ENCODE assay signal across 7 cellular contexts in the genomic region with DNA sequence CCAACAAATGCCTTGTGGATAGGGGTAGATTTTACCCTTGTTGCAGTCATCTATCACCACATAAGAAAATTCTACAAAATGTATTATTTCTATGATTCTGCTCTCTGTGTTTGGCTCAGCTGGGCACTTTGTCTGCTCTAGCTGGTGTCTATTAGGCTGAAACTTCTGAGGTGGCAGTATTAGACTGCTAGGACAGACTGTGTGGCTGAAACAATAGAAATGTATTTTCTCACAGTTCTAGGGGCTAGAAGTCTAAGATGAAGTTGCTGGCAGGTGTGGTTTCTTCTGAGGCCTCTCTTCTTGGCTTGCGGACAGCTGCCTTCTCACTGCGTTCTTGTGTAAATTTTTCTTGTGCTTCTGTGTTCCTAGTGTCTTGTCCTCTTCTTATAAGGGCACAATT.
"Had no signal": no experiment of that assay in that cellular context is flagged by ENCODE, and none has a peak within 500 bp of the region (broad histone marks: within the 10 kb centered on the region; RNA-seq: fewer than 3 reads in every experiment).

No MANE protein-coding gene starts in this region.

- ATAC-seq: GM12878 had no signal

- H3K4me3 ChIP-seq: GM12878 had no signal

- FAIRE-seq: GM12878, GM12891, GM12892, GM18507, GM19239 had no signal

- DNase-seq: GDM1, GF-D8 had no signal
